In genomic region chr6:157537518-157537917, GRCh38 we compare ENCODE assay signal across 16 cellular contexts.
DNase-seq lines count a peak whose midpoint lies in the region; ATAC-seq and TF ChIP-seq lines count a peak whose summit lies in the region.
"Had no signal": no experiment of that assay in that cellular context is flagged by ENCODE, and none has a peak within 500 bp of the region (broad histone marks: within the 10 kb centered on the region; RNA-seq: fewer than 3 reads in every experiment).

No MANE protein-coding gene starts in this region.

- peaks cover 0 to 6% (median 0%) of the 10 kb centered on the region in 11 experiments; a peak in 7 of 22 replicates for H3K36me3 ChIP-seq in BLaER1 treated with 17β-estradiol and CSF1 and Interleukin-3, amounts not matched to agents 10 nM and 100 nM
- no peaks in the 10 kb centered on the region for H3K36me3 ChIP-seq in osteoblast (ENCODE audit: insufficient read depth, low read length)

- H3K9ac ChIP-seq in BLaER1 treated with 17β-estradiol and CSF1 and Interleukin-3, amounts not matched to agents 10 nM and 100 nM, result peak overlapping the region in 9 of 11 experiments; percentile 3 to 72 (median 32); a peak in 10 of 22 replicates
- H3K9ac ChIP-seq: SK-N-SH had no signal

- H3K27ac ChIP-seq in BLaER1 treated with 17β-estradiol and CSF1 and Interleukin-3, amounts not matched to agents 10 nM and 100 nM, result peak overlapping the region; percentile 59 to 95 (median 84); a peak in 21 of 22 replicates
- H3K27ac ChIP-seq in osteoblast (ENCODE audit: low read depth, low read length), result no peak overlapping the region
- H3K27ac ChIP-seq: body of pancreas had no signal

- DNase-seq in EH (ENCODE audit: low read depth) (peak; percentile 34), mesenteric fat pad (ENCODE audit: low spot score) (peak; percentile 24), Calu3 (no peak), 8988T (no peak), osteoblast (ENCODE audit: insufficient read length, low spot score, missing footprints) (no peak)
- no peak for DNase-seq in central memory CD8-positive, alpha-beta T cell (ENCODE audit: low spot score in 2 of 2)
- DNase-seq: activated naive CD4-positive, alpha-beta T cell treated with anti-CD3 and anti-CD28 coated beads for 36 hours; body of pancreas; DMS79 treated with DMSO at 0.1 percent for 48 hours; NCI-H2081 treated with DMSO at 0.1 percent for 48 hours; NCI-H748 treated with DMSO at 0.1 percent for 48 hours; occipital lobe; SK-N-SH; stimulated activated CD4-positive, alpha-beta T cell treated with anti-CD3 and anti-CD28 coated beads, Interleukin-2, amount 100 ng/mL, for 48 hours had no signal

- H3K36me3 Mint-ChIP-seq in central memory CD8-positive, alpha-beta T cell (ENCODE audit: insufficient read depth), result no peaks in the 10 kb centered on the region
- peaks cover 10% of the 10 kb centered on the region for H3K36me3 Mint-ChIP-seq in Calu3 (ENCODE audit: insufficient read depth, unreplicated experiment)

- no peaks in the 10 kb centered on the region for H3K79me2 ChIP-seq in osteoblast (ENCODE audit: insufficient read depth, low read length)

- H4K20me1 ChIP-seq in BLaER1 treated with 17β-estradiol and CSF1 and Interleukin-3, amounts not matched to agents 10 nM and 100 nM, result no peaks in the 10 kb centered on the region
- H4K20me1 ChIP-seq in osteoblast (ENCODE audit: insufficient read depth, low read length), result no peaks in the 10 kb centered on the region

- no peaks in the 10 kb centered on the region for H3K27me3 ChIP-seq in BLaER1 treated with 17β-estradiol and CSF1 and Interleukin-3, amounts not matched to agents 10 nM and 100 nM
- H3K27me3 ChIP-seq in osteoblast (ENCODE audit: insufficient read depth, low read length), result no peaks in the 10 kb centered on the region
- H3K27me3 ChIP-seq: body of pancreas had no signal

- H3K9me3 ChIP-seq in BLaER1 treated with 17β-estradiol and CSF1 and Interleukin-3, amounts not matched to agents 10 nM and 100 nM (replicated peaks in 1 of 11), result no peaks in the 10 kb centered on the region
- H3K9me3 ChIP-seq in osteoblast (ENCODE audit: low read depth, low read length), result no peaks in the 10 kb centered on the region
- H3K9me3 ChIP-seq: body of pancreas, SK-N-SH had no signal

- ATAC-seq in central memory CD8-positive, alpha-beta T cell (replicated peaks; ENCODE audit: extremely low read depth, poor library complexity, severe bottlenecking), result no peak
- ATAC-seq: body of pancreas, sciatic nerve had no signal

- TF ChIP-seq CTCF in Calu3 (IDR thresholded peaks at IDR 0.05; ENCODE audit: unreplicated experiment) (no peak), osteoblast (IDR thresholded peaks at IDR 0.05; ENCODE audit: extremely low read depth, low read depth, low read length) (no peak)

- intact Hi-C loops in Calu3 (cut with micrococcal nuclease; ENCODE audit: unreplicated experiment), result loop anchor here (5.0 to 10.0 kb wide), 5 partner anchors 40 to 215 kb away; partner anchors contain the start of genes TMEM242 and ZDHHC14

- no peak overlapping the region for H3K4me3 ChIP-seq in BLaER1 treated with 17β-estradiol and CSF1 and Interleukin-3, amounts not matched to agents 10 nM and 100 nM
- H3K4me3 ChIP-seq in osteoblast (ENCODE audit: insufficient read depth, low read length), result no peak overlapping the region
- H3K4me3 ChIP-seq: body of pancreas had no signal

- BruUV-seq in Calu3 (replicated peaks; lab: Mats Ljungman, UMichigan), result no TSS peak

- CTCF ChIA-PET in Calu3 (lab: Charles Lee), result no interaction called here

- H3K9me3 Mint-ChIP-seq in central memory CD8-positive, alpha-beta T cell, result no peaks in the 10 kb centered on the region
- H3K9me3 Mint-ChIP-seq in Calu3 (ENCODE audit: low read depth, unreplicated experiment), result no peaks in the 10 kb centered on the region
- H3K9me3 Mint-ChIP-seq: activated naive CD4-positive, alpha-beta T cell treated with anti-CD3 and anti-CD28 coated beads for 36 hours had no signal

- peaks cover 59% of the 10 kb centered on the region for H3K4me1 Mint-ChIP-seq in central memory CD8-positive, alpha-beta T cell
- peaks cover 48% of the 10 kb centered on the region for H3K4me1 Mint-ChIP-seq in Calu3 (ENCODE audit: low read depth, unreplicated experiment)

- H3K27ac Mint-ChIP-seq in central memory CD8-positive, alpha-beta T cell (ENCODE audit: low read depth), result peak overlapping the region; percentile 90
- H3K27ac Mint-ChIP-seq in Calu3 (ENCODE audit: unreplicated experiment), result no peak overlapping the region
- H3K27ac Mint-ChIP-seq: activated naive CD4-positive, alpha-beta T cell treated with anti-CD3 and anti-CD28 coated beads for 36 hours had no signal

- H2AFZ ChIP-seq in osteoblast (ENCODE audit: low read length), result no peak overlapping the region

- no peaks in the 10 kb centered on the region for H3K27me3 Mint-ChIP-seq in central memory CD8-positive, alpha-beta T cell
- no peaks in the 10 kb centered on the region for H3K27me3 Mint-ChIP-seq in Calu3 (ENCODE audit: unreplicated experiment)

- peaks cover 88 to 96% (median 95%) of the 10 kb centered on the region in 10 experiments for H3K4me1 ChIP-seq in BLaER1 treated with 17β-estradiol and CSF1 and Interleukin-3, amounts not matched to agents 10 nM and 100 nM
- peaks cover 4% of the 10 kb centered on the region for H3K4me1 ChIP-seq in osteoblast (ENCODE audit: insufficient read depth, low read length)

- H3K4me3 Mint-ChIP-seq in central memory CD8-positive, alpha-beta T cell, result no peak overlapping the region
- H3K4me3 Mint-ChIP-seq in Calu3 (ENCODE audit: low read depth, unreplicated experiment), result no peak overlapping the region
- H3K4me3 Mint-ChIP-seq: activated naive CD4-positive, alpha-beta T cell treated with anti-CD3 and anti-CD28 coated beads for 36 hours had no signal

- H3K4me2 ChIP-seq in BLaER1 treated with 17β-estradiol and CSF1 and Interleukin-3, amounts not matched to agents 10 nM and 100 nM, result peak overlapping the region; percentile 63 to 89 (median 80)
- no peak overlapping the region for H3K4me2 ChIP-seq in osteoblast (ENCODE audit: insufficient read depth, low read length)
- H3K4me2 ChIP-seq: SK-N-SH had no signal

Comparison
In these comparisons a context has a peak if more than half of its experiments do, and no peak if none do; other contexts are left out.
1. DNase-seq: peak in EH (single experiment) and mesenteric fat pad (single experiment); none in central memory CD8-positive, alpha-beta T cell (0 of 2), Calu3 (single experiment), 8988T (single experiment) and osteoblast (single experiment).